10 cellular contexts compared by ENCODE assay signal in genomic region chr14:73726025-73726961, GRCh38. TPM values are rescaled to one million over a fixed set of nuclear protein-coding genes. Genes with fewer than 3 reads are reported as not detected.
DNase-seq lines count a peak whose midpoint lies in the region; ATAC-seq, FAIRE-seq and TF ChIP-seq lines count a peak whose summit lies in the region.
"Had no signal": no experiment of that assay in that cellular context is flagged by ENCODE, and none has a peak within 500 bp of the region (broad histone marks: within the 10 kb centered on the region; RNA-seq: fewer than 3 reads in every experiment).

No MANE protein-coding gene starts in this region.

- no peaks in the 10 kb centered on the region for H3K27me3 ChIP-seq in layer of hippocampus (ENCODE audit: control insufficient read depth, insufficient read depth, low read length)

- no peak for TF ChIP-seq POLR2A in H54 (IDR thresholded peaks at IDR 0.05; ENCODE audit: low read depth, low read length)

- H3K27me3 Mint-ChIP-seq in activated T-cell treated with anti-CD3 and anti-CD28 coated beads, Interleukin-2, amount 50 U/mL, for 24 hours: no peaks in the 10 kb centered on the region
- no peaks in the 10 kb centered on the region for H3K27me3 Mint-ChIP-seq in activated T-cell treated with anti-CD3 and anti-CD28 coated beads, Interleukin-2, amount 50 U/mL, for 4 hours (ENCODE audit: low read depth)
- no peaks in the 10 kb centered on the region for H3K27me3 Mint-ChIP-seq in activated T-helper 1 cell treated with anti-CD3 and anti-CD28 coated beads, Interleukin-12 subunit alpha, Interleukin-12 subunit beta, Interleukin-2, Interleukin-4 antibody, amounts not matched to agents 30 ng/mL and 10 ng/mL and 1 ng/mL, durations not matched to agents 14 hours and 24 hours and 36 hours (ENCODE audit: insufficient read depth)

- peaks cover 55% of the 10 kb centered on the region for H3K4me1 Mint-ChIP-seq in activated T-cell treated with anti-CD3 and anti-CD28 coated beads, Interleukin-2, amount 50 U/mL, for 24 hours (ENCODE audit: low read depth)
- peaks cover 33% of the 10 kb centered on the region for H3K4me1 Mint-ChIP-seq in activated T-cell treated with anti-CD3 and anti-CD28 coated beads, Interleukin-2, amount 50 U/mL, for 4 hours (ENCODE audit: low read depth)
- peaks cover 25% of the 10 kb centered on the region for H3K4me1 Mint-ChIP-seq in activated T-helper 1 cell treated with anti-CD3 and anti-CD28 coated beads, Interleukin-12 subunit alpha, Interleukin-12 subunit beta, Interleukin-2, Interleukin-4 antibody, amounts not matched to agents 30 ng/mL and 10 ng/mL and 1 ng/mL, durations not matched to agents 14 hours and 24 hours and 36 hours (ENCODE audit: low read depth)

- ATAC-seq in activated T-cell treated with anti-CD3 and anti-CD28 coated beads, Interleukin-2, amount 50 U/mL, for 4 hours: no peak
- no peak for ATAC-seq in HG02623 (IDR thresholded peaks at IDR 0.05; ENCODE audit: unreplicated experiment)

- H3K27ac Mint-ChIP-seq in activated T-cell treated with anti-CD3 and anti-CD28 coated beads, Interleukin-2, amount 50 U/mL, for 24 hours: peak overlapping the region; percentile 87
- H3K27ac Mint-ChIP-seq in activated T-helper 1 cell treated with anti-CD3 and anti-CD28 coated beads, Interleukin-12 subunit alpha, Interleukin-12 subunit beta, Interleukin-2, Interleukin-4 antibody, amounts not matched to agents 30 ng/mL and 10 ng/mL and 1 ng/mL, durations not matched to agents 14 hours and 24 hours and 36 hours: peak overlapping the region; percentile 86

- FAIRE-seq in H54 (lab: Jason Lieb, UNC): no peak

- no peak overlapping the region for H3K4me3 Mint-ChIP-seq in activated T-cell treated with anti-CD3 and anti-CD28 coated beads, Interleukin-2, amount 50 U/mL, for 24 hours
- H3K4me3 Mint-ChIP-seq in activated T-cell treated with anti-CD3 and anti-CD28 coated beads, Interleukin-2, amount 50 U/mL, for 4 hours: no peak overlapping the region
- no peak overlapping the region for H3K4me3 Mint-ChIP-seq in activated T-helper 1 cell treated with anti-CD3 and anti-CD28 coated beads, Interleukin-12 subunit alpha, Interleukin-12 subunit beta, Interleukin-2, Interleukin-4 antibody, amounts not matched to agents 30 ng/mL and 10 ng/mL and 1 ng/mL, durations not matched to agents 14 hours and 24 hours and 36 hours

- H3K9me3 Mint-ChIP-seq in activated T-cell treated with anti-CD3 and anti-CD28 coated beads, Interleukin-2, amount 50 U/mL, for 24 hours: no peaks in the 10 kb centered on the region
- no peaks in the 10 kb centered on the region for H3K9me3 Mint-ChIP-seq in activated T-cell treated with anti-CD3 and anti-CD28 coated beads, Interleukin-2, amount 50 U/mL, for 4 hours
- no peaks in the 10 kb centered on the region for H3K9me3 Mint-ChIP-seq in activated T-helper 1 cell treated with anti-CD3 and anti-CD28 coated beads, Interleukin-12 subunit alpha, Interleukin-12 subunit beta, Interleukin-2, Interleukin-4 antibody, amounts not matched to agents 30 ng/mL and 10 ng/mL and 1 ng/mL, durations not matched to agents 14 hours and 24 hours and 36 hours

- no peak for DNase-seq in activated T-cell treated with anti-CD3 and anti-CD28 coated beads, Interleukin-2, amount 50 U/mL, for 24 hours
- DNase-seq in activated T-cell treated with anti-CD3 and anti-CD28 coated beads, Interleukin-2, amount 50 U/mL, for 4 hours: no peak
- no peak for DNase-seq in activated T-helper 1 cell treated with anti-CD3 and anti-CD28 coated beads, Interleukin-12 subunit alpha, Interleukin-12 subunit beta, Interleukin-2, Interleukin-4 antibody, amounts not matched to agents 30 ng/mL and 10 ng/mL and 1 ng/mL, durations not matched to agents 14 hours and 24 hours and 36 hours (ENCODE audit: low spot score)
- DNase-seq in GM19240 (ENCODE audit: insufficient read length, low spot score) (no peak), H54 (ENCODE audit: insufficient read length, low spot score) (no peak)
- DNase-seq: NCI-H1048; stimulated activated CD4-positive, alpha-beta T cell treated with anti-CD3 and anti-CD28 coated beads, Interleukin-12 subunit alpha, Interleukin-12 subunit beta, amount 100 ng/mL, for 4 hours had no signal

- H3K36me3 Mint-ChIP-seq in activated T-cell treated with anti-CD3 and anti-CD28 coated beads, Interleukin-2, amount 50 U/mL, for 24 hours (ENCODE audit: low read depth): peaks cover 99% of the 10 kb centered on the region
- H3K36me3 Mint-ChIP-seq in activated T-cell treated with anti-CD3 and anti-CD28 coated beads, Interleukin-2, amount 50 U/mL, for 4 hours (ENCODE audit: insufficient read depth): peaks cover 46% of the 10 kb centered on the region
- H3K36me3 Mint-ChIP-seq in activated T-helper 1 cell treated with anti-CD3 and anti-CD28 coated beads, Interleukin-12 subunit alpha, Interleukin-12 subunit beta, Interleukin-2, Interleukin-4 antibody, amounts not matched to agents 30 ng/mL and 10 ng/mL and 1 ng/mL, durations not matched to agents 14 hours and 24 hours and 36 hours (ENCODE audit: low read depth): peaks cover 52% of the 10 kb centered on the region

- intact Hi-C loops in activated T-helper 1 cell treated with anti-CD3 and anti-CD28 coated beads, Interleukin-12 subunit alpha, Interleukin-12 subunit beta, Interleukin-2, Interleukin-4 antibody, amounts not matched to agents 30 ng/mL and 10 ng/mL and 1 ng/mL, durations not matched to agents 14 hours and 24 hours and 36 hours (cut with micrococcal nuclease): no loop called here

- H3K27ac ChIP-seq in layer of hippocampus (ENCODE audit: low read depth, low read length) (peak overlapping the region; percentile 46), temporal lobe (ENCODE audit: low read depth, low read length) (peak overlapping the region; percentile 23)

RNA-seq across cellular contexts. Expression of gene PNMA1, which starts 12.1 kb away (rescaled TPM):
- 10 to 100 TPM; 41.0 to 55.2 (median 50.8) TPM for total RNA-seq in activated T-cell treated with anti-CD3 and anti-CD28 coated beads, Interleukin-2, amount 50 U/mL, for 4 hours
- total RNA-seq in activated T-helper 1 cell treated with anti-CD3 and anti-CD28 coated beads, Interleukin-12 subunit alpha, Interleukin-12 subunit beta, Interleukin-2, Interleukin-4 antibody, amounts not matched to agents 30 ng/mL and 10 ng/mL and 1 ng/mL, durations not matched to agents 14 hours and 24 hours and 36 hours: 29.7 and 30.6 TPM in 2 replicates
- total RNA-seq in temporal lobe: 113 TPM
